ENCODE assay signal across 31 cellular contexts in genomic region chr15:38954090-38954489, GRCh38.
"Had no signal": no experiment of that assay in that cellular context is flagged by ENCODE, and none has a peak within 500 bp of the region (broad histone marks: within the 10 kb centered on the region; RNA-seq: fewer than 3 reads in every experiment).

No MANE protein-coding gene starts in this region.

- H3K27me3 Mint-ChIP-seq: progenitor cell of endocrine pancreas; stimulated activated memory B cell treated with anti-CD40 and anti-IgM and Interleukin-4, amounts not matched to agents 10 μg/mL and 1 μg/mL and 100 μg/mL, for 72 hours; stimulated activated naive CD8-positive, alpha-beta T cell treated with anti-CD3 and anti-CD28 coated beads, Interleukin-15, amount 100 ng/mL, for 72 hours had no signal

- H3K4me1 Mint-ChIP-seq: natural killer cell; nephron; neural progenitor cell; stimulated activated memory B cell treated with anti-CD40 and anti-IgM and Interleukin-4, amounts not matched to agents 10 μg/mL and 1 μg/mL and 100 μg/mL, for 72 hours; stimulated activated naive CD8-positive, alpha-beta T cell treated with anti-CD3 and anti-CD28 coated beads, Interleukin-15, amount 100 ng/mL, for 72 hours had no signal

- DNase-seq: natural killer cell; occipital lobe; ovary; posterior cingulate gyrus; psoas muscle; right cardiac atrium; right lobe of liver; sigmoid colon; small intestine; spleen; stimulated activated CD4-positive, alpha-beta T cell treated with anti-CD3 and anti-CD28 coated beads, Interleukin-12 subunit alpha, Interleukin-12 subunit beta, amount 100 ng/mL, for 4 hours; stimulated activated CD4-positive, alpha-beta T cell treated with anti-CD3 and anti-CD28 coated beads, Interleukin-1b, Interleukin-23, amount 100 ng/mL, for 48 hours; stimulated activated CD4-positive, alpha-beta T cell treated with anti-CD3 and anti-CD28 coated beads, Interleukin-4, amount 100 ng/mL, for 1 hour; stimulated activated CD4-positive, alpha-beta T cell treated with anti-CD3 and anti-CD28 coated beads, Interleukin-4, amount 100 ng/mL, for 4 hours; stimulated activated CD8-positive, alpha-beta memory T cell treated with anti-CD3 and anti-CD28 coated beads, Interleukin-4, amount 100 ng/mL, for 48 hours; stimulated activated naive CD4-positive, alpha-beta T cell; stimulated activated naive CD8-positive, alpha-beta T cell treated with anti-CD3 and anti-CD28 coated beads, Interleukin-15, amount 100 ng/mL, for 72 hours; stimulated activated naive CD8-positive, alpha-beta T cell treated with anti-CD3 and anti-CD28 coated beads, Interleukin-15, Interleukin-2, amounts not matched to agents 100 U/mL and 50 U/mL, for 24 hours; substantia nigra; testis; tibial artery; transverse colon; upper lobe of right lung; uterus had no signal

- H2AFZ ChIP-seq: neural progenitor cell, parathyroid adenoma had no signal

- H3K4me3 Mint-ChIP-seq: natural killer cell; nephron; neural progenitor cell; stimulated activated memory B cell treated with anti-CD40 and anti-IgM and Interleukin-4, amounts not matched to agents 10 μg/mL and 1 μg/mL and 100 μg/mL, for 72 hours; stimulated activated naive CD8-positive, alpha-beta T cell treated with anti-CD3 and anti-CD28 coated beads, Interleukin-15, amount 100 ng/mL, for 72 hours; type B pancreatic cell had no signal

- H3K4me3 ChIP-seq: neural progenitor cell, ovary, psoas muscle, right lobe of liver, sigmoid colon, spleen, suprapubic skin, testis, tibial artery, transverse colon, upper lobe of right lung, uterus had no signal

- H3K9me3 Mint-ChIP-seq: natural killer cell; nephron; neural progenitor cell; stimulated activated memory B cell treated with anti-CD40 and anti-IgM and Interleukin-4, amounts not matched to agents 10 μg/mL and 1 μg/mL and 100 μg/mL, for 72 hours; stimulated activated naive CD8-positive, alpha-beta T cell treated with anti-CD3 and anti-CD28 coated beads, Interleukin-15, amount 100 ng/mL, for 72 hours; type B pancreatic cell had no signal

- H3K4me1 ChIP-seq: parathyroid adenoma, psoas muscle, right lobe of liver, sigmoid colon, spleen, suprapubic skin, testis, tibial artery, transverse colon, upper lobe of right lung, uterus had no signal

- H3K9me3 ChIP-seq: ovary, psoas muscle, right lobe of liver, sigmoid colon, spleen, suprapubic skin, testis, tibial artery, transverse colon, upper lobe of right lung, uterus had no signal

- H3K27me3 ChIP-seq: neural progenitor cell, ovary, right lobe of liver, sigmoid colon, spleen, suprapubic skin, testis, tibial artery, transverse colon, upper lobe of right lung, uterus had no signal

- ATAC-seq: natural killer cell; psoas muscle; right cardiac atrium; right lobe of liver; stimulated activated memory B cell treated with anti-CD40 and anti-IgM and Interleukin-4, amounts not matched to agents 10 μg/mL and 1 μg/mL and 100 μg/mL, for 72 hours; stimulated activated naive CD8-positive, alpha-beta T cell treated with anti-CD3 and anti-CD28 coated beads, Interleukin-15, amount 100 ng/mL, for 72 hours; stimulated activated naive CD8-positive, alpha-beta T cell treated with anti-CD3 and anti-CD28 coated beads, Interleukin-15, Interleukin-2, amounts not matched to agents 100 U/mL and 50 U/mL, for 24 hours; upper lobe of right lung had no signal

- H3K36me3 ChIP-seq: neural progenitor cell, ovary, right lobe of liver, sigmoid colon, spleen, suprapubic skin, tibial artery, transverse colon, upper lobe of right lung, uterus had no signal

- H3K79me2 ChIP-seq: parathyroid adenoma had no signal

- H3K9ac ChIP-seq: neural progenitor cell, parathyroid adenoma had no signal

- H3K27ac Mint-ChIP-seq: natural killer cell; nephron; neural progenitor cell; progenitor cell of endocrine pancreas; stimulated activated memory B cell treated with anti-CD40 and anti-IgM and Interleukin-4, amounts not matched to agents 10 μg/mL and 1 μg/mL and 100 μg/mL, for 72 hours; stimulated activated naive CD8-positive, alpha-beta T cell treated with anti-CD3 and anti-CD28 coated beads, Interleukin-15, amount 100 ng/mL, for 72 hours; type B pancreatic cell had no signal

- H3K36me3 Mint-ChIP-seq: natural killer cell; neural progenitor cell; stimulated activated memory B cell treated with anti-CD40 and anti-IgM and Interleukin-4, amounts not matched to agents 10 μg/mL and 1 μg/mL and 100 μg/mL, for 72 hours; type B pancreatic cell had no signal

- H3K27ac ChIP-seq: neural progenitor cell, ovary, parathyroid adenoma, psoas muscle, right lobe of liver, sigmoid colon, spleen, suprapubic skin, testis, tibial artery, transverse colon, upper lobe of right lung, uterus had no signal

- H3K4me2 ChIP-seq: neural progenitor cell had no signal
